In the genomic region with DNA sequence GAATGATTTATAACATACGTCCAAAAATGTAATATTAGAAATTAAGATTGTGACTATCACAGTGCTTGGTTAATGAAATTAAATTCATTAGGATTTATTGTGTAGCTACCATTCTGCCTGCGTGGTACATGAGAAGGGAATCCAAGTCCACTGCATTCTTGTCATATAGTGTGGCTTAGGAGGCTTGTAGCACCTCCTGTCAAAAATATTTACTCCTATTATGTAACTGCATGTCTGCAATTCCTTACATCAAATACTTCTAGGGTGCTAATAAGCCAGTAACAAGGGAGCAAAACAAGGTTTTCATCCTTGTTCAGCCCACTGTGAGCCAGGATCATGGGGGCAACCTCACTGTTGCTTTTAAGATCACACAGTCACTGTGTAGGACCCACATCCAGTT, we compare ENCODE assay signal across 32 cellular contexts.
"Had no signal": no experiment of that assay in that cellular context is flagged by ENCODE, and none has a peak within 500 bp of the region (broad histone marks: within the 10 kb centered on the region; RNA-seq: fewer than 3 reads in every experiment).

No MANE protein-coding gene starts in this region.

- H3K9me3 ChIP-seq: adrenal gland, ascending aorta, body of pancreas, breast epithelium had no signal

- H3K27ac ChIP-seq: adrenal gland, ascending aorta, body of pancreas, brain microvascular endothelial cell, breast epithelium, cardiac muscle cell had no signal

- H3K4me3 ChIP-seq: adrenal gland, ascending aorta, body of pancreas, breast epithelium, cardiac muscle cell had no signal

- DNase-seq: activated effector memory CD4-positive, alpha-beta T cell treated with anti-CD3 and anti-CD28 coated beads, Interleukin-2, amount 50 U/mL, for 16 hours; activated effector memory CD4-positive, alpha-beta T cell treated with Interleukin-2 at 50 U/mL for 16 hours; activated gamma-delta T cell; activated gamma-delta T cell treated with Interleukin-2 at 50 U/mL for 16 hours; activated naive CD4-positive, alpha-beta T cell; activated naive CD4-positive, alpha-beta T cell treated with anti-CD3 and anti-CD28 coated beads for 36 hours; activated naive CD4-positive, alpha-beta T cell treated with anti-CD3 and anti-CD28 coated beads, Interleukin-2, amount 10 ng/mL, durations not matched to agents 7 days and 5 days; activated naive CD4-positive, alpha-beta T cell treated with anti-CD3 and anti-CD28 coated beads, Interleukin-2, amount 50 U/mL, for 16 hours; activated naive CD4-positive, alpha-beta T cell treated with Interleukin-2 at 50 U/mL for 16 hours; activated naive CD8-positive, alpha-beta T cell treated with anti-CD3 and anti-CD28 coated beads for 36 hours; activated naive CD8-positive, alpha-beta T cell treated with anti-CD3 and anti-CD28 coated beads, Interleukin-2, amount 10 ng/mL, durations not matched to agents 7 days and 5 days; activated naive CD8-positive, alpha-beta T cell treated with anti-CD3 and anti-CD28 coated beads, Interleukin-2, amount 50 U/mL, for 24 hours; activated T-cell treated with anti-CD3 and anti-CD28 coated beads, Interleukin-2, amount 50 U/mL, for 1 hour; activated T-cell treated with anti-CD3 and anti-CD28 coated beads, Interleukin-2, amount 50 U/mL, for 24 hours; activated T-cell treated with anti-CD3 and anti-CD28 coated beads, Interleukin-2, amount 50 U/mL, for 4 hours; activated T-cell treated with anti-CD3 and anti-CD28 coated beads, Interleukin-2, amount 50 U/mL, for 48 hours; activated T-cell treated with anti-CD3 and anti-CD28 coated beads, Interleukin-2, amount 50 U/mL, for 72 hours; adrenal gland; amniotic stem cell; amygdala; anterior cingulate cortex; aorta; body of pancreas; brain microvascular endothelial cell; caudate nucleus; central memory CD4-positive, alpha-beta T cell; cerebellar nuclear complex had no signal

- H3K27me3 ChIP-seq: adrenal gland, ascending aorta, body of pancreas, cardiac muscle cell had no signal

- H3K36me3 ChIP-seq: adrenal gland, ascending aorta, brain microvascular endothelial cell, breast epithelium, cardiac muscle cell had no signal

- H3K4me1 ChIP-seq: adrenal gland, ascending aorta, body of pancreas, breast epithelium had no signal

- ATAC-seq: activated naive CD4-positive, alpha-beta T cell treated with anti-CD3 and anti-CD28 coated beads, Interleukin-2, amount 50 U/mL, for 72 hours; activated naive CD8-positive, alpha-beta T cell treated with anti-CD3 and anti-CD28 coated beads, Interleukin-2, amount 50 U/mL, for 24 hours; activated T-cell treated with anti-CD3 and anti-CD28 coated beads, Interleukin-2, amount 50 U/mL, for 4 hours; activated T-cell treated with anti-CD3 and anti-CD28 coated beads, Interleukin-2, amount 50 U/mL, for 72 hours; activated T-helper 17 cell treated with anti-CD3 and anti-CD28 coated beads, Interleukin-2, amount 50 U/mL, for 72 hours; body of pancreas had no signal
